ENCODE assay signal across 11 cellular contexts in the genomic region with DNA sequence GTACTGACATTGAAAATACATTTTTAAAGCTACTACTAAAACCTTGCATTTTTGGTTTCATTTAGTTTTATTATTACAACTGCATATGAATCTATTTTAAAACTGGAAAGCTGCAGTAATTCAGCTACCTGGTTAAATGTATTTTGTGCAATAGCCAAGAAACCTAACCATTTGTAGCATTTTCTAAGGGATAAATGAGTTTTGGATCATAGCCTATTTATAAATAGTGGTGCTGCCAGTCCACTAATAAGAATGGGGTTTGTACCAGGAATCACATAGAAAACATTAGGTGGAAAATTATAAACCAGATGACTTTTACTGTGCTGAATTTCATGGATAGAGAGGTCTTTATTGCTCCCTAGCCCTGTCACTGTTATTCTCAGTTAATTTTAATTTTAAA.
"Had no signal": no experiment of that assay in that cellular context is flagged by ENCODE, and none has a peak within 500 bp of the region (broad histone marks: within the 10 kb centered on the region; RNA-seq: fewer than 3 reads in every experiment).

No MANE protein-coding gene starts in this region.

- H3K27ac ChIP-seq: GM23248 had no signal

- H3K9me3 ChIP-seq: HAP-1 had no signal

- H3K4me3 ChIP-seq: GM23248, GM23338, HAP-1 had no signal

- DNase-seq: GM23248, GOT3, H7, H9, HCEC 1CT, HFFc6 had no signal

- H3K4me1 ChIP-seq: HAP-1 had no signal

- FAIRE-seq: H1, H54 had no signal

- H3K36me3 ChIP-seq: HAP-1 had no signal

- ATAC-seq: GM23338, HCT116 had no signal
